In the genomic region with DNA sequence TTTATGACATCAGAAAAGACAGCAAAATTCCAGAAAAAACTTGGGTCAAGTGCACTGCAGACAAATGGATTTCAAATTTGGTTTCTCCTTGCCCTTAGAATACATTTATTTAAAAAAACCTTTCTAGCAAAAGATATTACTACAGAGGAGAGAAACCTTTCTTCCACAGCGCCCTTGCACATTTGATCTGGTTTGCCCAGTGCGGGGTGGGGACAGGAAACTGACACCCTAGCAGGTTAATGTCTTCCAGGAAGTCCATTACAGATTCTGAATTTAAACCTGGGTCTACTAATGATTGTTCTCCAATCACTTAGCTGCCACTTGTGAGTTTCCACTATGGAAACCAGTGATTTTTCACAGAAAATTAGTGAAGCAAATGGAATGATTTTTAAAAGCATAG, we compare ENCODE assay signal across 17 cellular contexts. TPM values are rescaled to one million over a fixed set of nuclear protein-coding genes. Genes with fewer than 3 reads are reported as not detected.
DNase-seq lines count a peak whose midpoint lies in the region; TF ChIP-seq lines count a peak whose summit lies in the region.
"Had no signal": no experiment of that assay in that cellular context is flagged by ENCODE, and none has a peak within 500 bp of the region (broad histone marks: within the 10 kb centered on the region; RNA-seq: fewer than 3 reads in every experiment).

No MANE protein-coding gene starts in this region.

- H3K27me3 Mint-ChIP-seq in activated CD4-positive, alpha-beta memory T cell treated with anti-CD3 and anti-CD28 coated beads, Interleukin-2, amount 10 ng/mL, durations not matched to agents 7 days and 5 days = no peaks in the 10 kb centered on the region
- peaks cover 2 to 8% (median 2%) of the 10 kb centered on the region in 3 donors for H3K27me3 Mint-ChIP-seq in immature natural killer cell (ENCODE audit: low read depth in 3 of 3)
- H3K27me3 Mint-ChIP-seq in type B pancreatic cell = no peaks in the 10 kb centered on the region

- peaks cover 14% of the 10 kb centered on the region for H3K36me3 Mint-ChIP-seq in activated CD4-positive, alpha-beta memory T cell treated with anti-CD3 and anti-CD28 coated beads, Interleukin-2, amount 10 ng/mL, durations not matched to agents 7 days and 5 days (ENCODE audit: low read depth)
- H3K36me3 Mint-ChIP-seq in immature natural killer cell = peaks cover 0 to 4% (median 3%) of the 10 kb centered on the region in 3 donors
- no peaks in the 10 kb centered on the region for H3K36me3 Mint-ChIP-seq in type B pancreatic cell

- H3K9me3 Mint-ChIP-seq in activated CD4-positive, alpha-beta memory T cell treated with anti-CD3 and anti-CD28 coated beads, Interleukin-2, amount 10 ng/mL, durations not matched to agents 7 days and 5 days = peaks cover 9% of the 10 kb centered on the region
- H3K9me3 Mint-ChIP-seq in immature natural killer cell (no peaks in the 10 kb centered on the region), type B pancreatic cell (no peaks in the 10 kb centered on the region)

- DNase-seq in activated gamma-delta T cell treated with Interleukin-2 at 50 U/mL for 16 hours (peak; percentile 39), activated gamma-delta T cell (lab: John Stamatoyannopoulos, UW) (no peak), immature natural killer cell (peak; percentile 60 to 65 (median 61)), type B pancreatic cell (ENCODE audit: extremely low spot score, unreplicated experiment) (no peak), NCI-H1105 treated with DMSO at 0.1 percent for 48 hours (lab: John Stamatoyannopoulos, UW) (no peak), epidermal melanocyte (ENCODE audit: insufficient read length, low spot score) (no peak)
- DNase-seq in activated CD4-positive, alpha-beta memory T cell treated with anti-CD3 and anti-CD28 coated beads, Interleukin-2, amount 10 ng/mL, durations not matched to agents 7 days and 5 days = peak; percentile 65
- DNase-seq in stimulated activated CD4-positive, alpha-beta T cell treated with anti-CD3 and anti-CD28 coated beads, Interleukin-2, amount 100 ng/mL, for 48 hours = no peak
- DNase-seq: amniotic stem cell, cerebellar nuclear complex, COR-L47, foreskin keratinocyte, left ventricle myocardium inferior had no signal

- CTCF ChIA-PET in activated CD4-positive, alpha-beta memory T cell treated with anti-CD3 and anti-CD28 coated beads, Interleukin-2, amount 10 ng/mL, durations not matched to agents 7 days and 5 days (lab: Charles Lee) = interaction anchor here (0.6 to 3.6 kb wide), 5 partner anchors 16 to 60 kb away, joined by 3 to 14 read pairs (median 4); no protein-coding TSS in a partner anchor

- POLR2A ChIA-PET in activated CD4-positive, alpha-beta memory T cell treated with anti-CD3 and anti-CD28 coated beads, Interleukin-2, amount 10 ng/mL, durations not matched to agents 7 days and 5 days (lab: Charles Lee) = interaction anchor here (0.7 to 4.0 kb wide), 3 partner anchors 8 to 44 kb away, joined by 3 to 18 read pairs (median 6); no protein-coding TSS in a partner anchor

- H3K27ac Mint-ChIP-seq in activated CD4-positive, alpha-beta memory T cell treated with anti-CD3 and anti-CD28 coated beads, Interleukin-2, amount 10 ng/mL, durations not matched to agents 7 days and 5 days = peak overlapping the region; percentile 99
- H3K27ac Mint-ChIP-seq in immature natural killer cell (peak overlapping the region; percentile 95 to 100 (median 98)), type B pancreatic cell (peak overlapping the region; percentile 1)

- no peak for TF ChIP-seq CTCF in type B pancreatic cell (conservative IDR thresholded peaks at IDR 0.05)

- H3K4me3 Mint-ChIP-seq in activated CD4-positive, alpha-beta memory T cell treated with anti-CD3 and anti-CD28 coated beads, Interleukin-2, amount 10 ng/mL, durations not matched to agents 7 days and 5 days = no peak overlapping the region
- H3K4me3 Mint-ChIP-seq in immature natural killer cell (peak overlapping the region; percentile 61 to 81 (median 75)), type B pancreatic cell (no peak overlapping the region)

- peaks cover 62% of the 10 kb centered on the region for H3K4me1 Mint-ChIP-seq in activated CD4-positive, alpha-beta memory T cell treated with anti-CD3 and anti-CD28 coated beads, Interleukin-2, amount 10 ng/mL, durations not matched to agents 7 days and 5 days
- H3K4me1 Mint-ChIP-seq in immature natural killer cell (peaks cover 67 to 75% of the 10 kb centered on the region in 2 donors), type B pancreatic cell (ENCODE audit: unreplicated experiment) (peaks cover 28% of the 10 kb centered on the region)

RNA-seq across cellular contexts. Expression of a gene that starts 53.8 kb away (rescaled TPM):
- total RNA-seq in activated CD4-positive, alpha-beta memory T cell treated with anti-CD3 and anti-CD28 coated beads, Interleukin-2, amount 10 ng/mL, durations not matched to agents 7 days and 5 days = 1 to 10 TPM; 1.1 TPM
- not detected for polyA plus RNA-seq in immature natural killer cell
- 19.0 and 23.6 TPM in 2 replicates for total RNA-seq in type B pancreatic cell (ENCODE audit: low replicate concordance)
- total RNA-seq: endothelial cell of umbilical vein, K562, left ventricle myocardium inferior, skeletal muscle tissue, vagina had no signal
- polyA plus RNA-seq: endothelial cell of umbilical vein, K562 had no signal

Comparison
In these comparisons a context has a peak if more than half of its experiments do, and no peak if none do; other contexts are left out.
1. DNase-seq: peak in activated gamma-delta T cell treated with Interleukin-2 at 50 U/mL for 16 hours (single experiment), activated CD4-positive, alpha-beta memory T cell treated with anti-CD3 and anti-CD28 coated beads, Interleukin-2, amount 10 ng/mL, durations not matched to agents 7 days and 5 days (single experiment) and immature natural killer cell (3 of 3); none in activated gamma-delta T cell (single experiment), type B pancreatic cell (single experiment), NCI-H1105 treated with DMSO at 0.1 percent for 48 hours (single experiment), stimulated activated CD4-positive, alpha-beta T cell treated with anti-CD3 and anti-CD28 coated beads, Interleukin-2, amount 100 ng/mL, for 48 hours (0 of 2) and epidermal melanocyte (single experiment).
2. H3K27ac Mint-ChIP-seq: peak in every context shown above with its lines; median percentile 99 in activated CD4-positive, alpha-beta memory T cell treated with anti-CD3 and anti-CD28 coated beads, Interleukin-2, amount 10 ng/mL, durations not matched to agents 7 days and 5 days; 98 in immature natural killer cell; 1 in type B pancreatic cell.
3. H3K4me3 Mint-ChIP-seq: peak in immature natural killer cell (5 of 5); none in activated CD4-positive, alpha-beta memory T cell treated with anti-CD3 and anti-CD28 coated beads, Interleukin-2, amount 10 ng/mL, durations not matched to agents 7 days and 5 days (single experiment) and type B pancreatic cell (single experiment).